In genomic region chr12:24738436-24738835, GRCh38 we compare ENCODE assay signal across 24 cellular contexts.
DNase-seq lines count a peak whose midpoint lies in the region; ATAC-seq and TF ChIP-seq lines count a peak whose summit lies in the region.
"Had no signal": no experiment of that assay in that cellular context is flagged by ENCODE, and none has a peak within 500 bp of the region (broad histone marks: within the 10 kb centered on the region; RNA-seq: fewer than 3 reads in every experiment).

No MANE protein-coding gene starts in this region.

- peak overlapping the region; percentile 5; the same call in 1 of the 2 replicates for H2AFZ ChIP-seq in DND-41 (ENCODE audit: low read depth, low read length)

- H3K27me3 Mint-ChIP-seq in endothelial cell (ENCODE audit: unreplicated experiment) (no peaks in the 10 kb centered on the region), nephron (ENCODE audit: low read depth) (no peaks in the 10 kb centered on the region), Caco-2 (ENCODE audit: insufficient read depth, unreplicated experiment) (no peaks in the 10 kb centered on the region)

- BruUV-seq in Caco-2 (replicated peaks; lab: Mats Ljungman, UMichigan): no TSS peak

- no peaks in the 10 kb centered on the region for H4K20me1 ChIP-seq in DND-41 (ENCODE audit: insufficient read depth, low read length)

- no peaks in the 10 kb centered on the region for H3K27me3 ChIP-seq in DND-41 (ENCODE audit: insufficient read depth, low read length, poor library complexity)
- H3K27me3 ChIP-seq in SJSA1 (replicated peaks): no peaks in the 10 kb centered on the region
- H3K27me3 ChIP-seq in Caco-2 (replicated peaks; ENCODE audit: control insufficient read depth, insufficient read depth, low read length): no peaks in the 10 kb centered on the region
- no peaks in the 10 kb centered on the region for H3K27me3 ChIP-seq in stomach

- TF ChIP-seq CTCF in DND-41 (IDR thresholded peaks at IDR 0.05; ENCODE audit: borderline replicate concordance, extremely low read depth, low read length, poor library complexity, severe bottlenecking) (no peak), endothelial cell (IDR thresholded peaks at IDR 0.05; ENCODE audit: unreplicated experiment) (no peak), nephron (IDR thresholded peaks at IDR 0.05; ENCODE audit: unreplicated experiment in 3 of 3) (no peak), Caco-2 (IDR thresholded peaks at IDR 0.05; ENCODE audit: insufficient read depth in 1 of 2, low read depth in 1 of 2, low read length in 1 of 2, severe bottlenecking in 1 of 2, unreplicated experiment in 1 of 2) (no peak), stomach (IDR thresholded peaks at IDR 0.05) (no peak)

- no peak overlapping the region for H3K4me2 ChIP-seq in DND-41 (ENCODE audit: insufficient read depth, low read length)

- intact Hi-C loops in Caco-2 (cut with micrococcal nuclease; ENCODE audit: unreplicated experiment) (no loop called here), stomach (cut with DNase I; ENCODE audit: low total_unique reads) (no loop called here)

- CTCF ChIA-PET in Caco-2 (lab: Charles Lee): no interaction called here

- H3K4me1 ChIP-seq in DND-41 (ENCODE audit: insufficient read depth, low read length): peaks cover 52% of the 10 kb centered on the region
- H3K4me1 ChIP-seq in SJSA1 (replicated peaks): peaks cover 28% of the 10 kb centered on the region
- peaks cover 25% of the 10 kb centered on the region for H3K4me1 ChIP-seq in Caco-2
- H3K4me1 ChIP-seq in stomach: peaks cover 0 to 6% (median 0%) of the 10 kb centered on the region in 4 donors

- H3K9me3 Mint-ChIP-seq in endothelial cell (ENCODE audit: unreplicated experiment): no peaks in the 10 kb centered on the region
- no peaks in the 10 kb centered on the region for H3K9me3 Mint-ChIP-seq in nephron
- H3K9me3 Mint-ChIP-seq in Caco-2 (ENCODE audit: unreplicated experiment): peaks cover 8% of the 10 kb centered on the region
- H3K9me3 Mint-ChIP-seq: CD8-positive, alpha-beta T cell had no signal

- peak overlapping the region; percentile 59 for H3K27ac Mint-ChIP-seq in endothelial cell (ENCODE audit: unreplicated experiment)
- peak overlapping the region in 2 of 3 experiments; percentile 34 to 36 for H3K27ac Mint-ChIP-seq in nephron
- H3K27ac Mint-ChIP-seq in Caco-2 (ENCODE audit: unreplicated experiment): no peak overlapping the region
- H3K27ac Mint-ChIP-seq: CD8-positive, alpha-beta T cell had no signal

- H3K36me3 ChIP-seq in DND-41 (ENCODE audit: insufficient read depth, low read length) (no peaks in the 10 kb centered on the region), SJSA1 (no peaks in the 10 kb centered on the region), Caco-2 (ENCODE audit: control insufficient read depth, insufficient read depth, low read length) (no peaks in the 10 kb centered on the region), stomach (no peaks in the 10 kb centered on the region)

- no peak overlapping the region for H3K9ac ChIP-seq in DND-41 (ENCODE audit: low read depth, low read length)

- 38 to 69% (median 49%) methylated on average over 2 of the region's 2 CpGs for WGBS in stomach, 5 donors

- DNase-seq in DND-41 (no peak), SJSA1 (ENCODE audit: low read depth in 1 of 2, low spot score in 2 of 2) (peak in 1 of 2 experiments; percentile 59), endothelial cell (ENCODE audit: low spot score) (no peak), amygdala (lab: John Stamatoyannopoulos, UW) (no peak), Caco-2 (no peak), stomach (no peak)
- DNase-seq: AML-193; C1 segment of cervical spinal cord; Calu3; CD8-positive, alpha-beta T cell; DMS153; GF-D8; Kasumi-1; MM.1S; NCI-H1048; NCI-H1417 treated with DMSO at 0.1 percent for 48 hours; NCI-H187; NCI-H2107; NCI-H446 treated with DMSO at 0.1 percent for 48 hours; NCI-H526 treated with DMSO at 0.1 percent for 48 hours; Right ventricle myocardium superior had no signal

- H3K4me1 Mint-ChIP-seq in endothelial cell (ENCODE audit: unreplicated experiment): peaks cover 31% of the 10 kb centered on the region
- no peaks in the 10 kb centered on the region for H3K4me1 Mint-ChIP-seq in nephron
- peaks cover 15% of the 10 kb centered on the region for H3K4me1 Mint-ChIP-seq in Caco-2 (ENCODE audit: low read depth, unreplicated experiment)

- H3K79me2 ChIP-seq in DND-41 (ENCODE audit: insufficient read depth, low read length): no peaks in the 10 kb centered on the region

- no peak for TF ChIP-seq EP300 in stomach (IDR thresholded peaks at IDR 0.05)

- no peaks in the 10 kb centered on the region for H3K36me3 Mint-ChIP-seq in endothelial cell (ENCODE audit: low read depth, unreplicated experiment)
- H3K36me3 Mint-ChIP-seq in nephron (ENCODE audit: low read depth): no peaks in the 10 kb centered on the region
- H3K36me3 Mint-ChIP-seq in Caco-2 (ENCODE audit: insufficient read depth, unreplicated experiment): no peaks in the 10 kb centered on the region
- H3K36me3 Mint-ChIP-seq: CD8-positive, alpha-beta T cell had no signal

- POLR2A ChIA-PET in Caco-2 (lab: Charles Lee): no interaction called here

- H3K4me3 ChIP-seq in DND-41 (ENCODE audit: low read depth in 1 of 2, low read length in 2 of 2) (no peak overlapping the region), SJSA1 (no peak overlapping the region), Caco-2 (ENCODE audit: low read depth, low read length) (no peak overlapping the region), stomach (no peak overlapping the region)

- peak overlapping the region; percentile 12; the same call in 1 of the 2 replicates for H3K27ac ChIP-seq in DND-41 (ENCODE audit: low read length)
- H3K27ac ChIP-seq in SJSA1: peak overlapping the region; percentile 32; the same call in 1 of the 2 replicates
- no peak overlapping the region for H3K27ac ChIP-seq in stomach
- H3K27ac ChIP-seq: 22Rv1 had no signal

- TF ChIP-seq POLR2A in stomach (IDR thresholded peaks at IDR 0.05): no peak

- no peaks in the 10 kb centered on the region for H3K9me3 ChIP-seq in DND-41 (ENCODE audit: insufficient read depth, low read length, severe bottlenecking)
- H3K9me3 ChIP-seq in SJSA1 (replicated peaks): no peaks in the 10 kb centered on the region
- no peaks in the 10 kb centered on the region for H3K9me3 ChIP-seq in Caco-2
- H3K9me3 ChIP-seq in stomach: no peaks in the 10 kb centered on the region

- ATAC-seq in DND-41 (ENCODE audit: insufficient read depth, low read depth) (no peak), GM18907 (IDR thresholded peaks at IDR 0.05; ENCODE audit: unreplicated experiment) (no peak)
- ATAC-seq: CD8-positive, alpha-beta T cell had no signal

- H3K4me3 Mint-ChIP-seq in endothelial cell (ENCODE audit: unreplicated experiment) (no peak overlapping the region), nephron (no peak overlapping the region), Caco-2 (ENCODE audit: unreplicated experiment) (no peak overlapping the region)
- H3K4me3 Mint-ChIP-seq: CD8-positive, alpha-beta T cell had no signal

Comparison
In these comparisons a context has a peak if more than half of its experiments do, and no peak if none do; other contexts are left out.
1. H3K27ac ChIP-seq: peak in DND-41 (single experiment) and SJSA1 (single experiment); none in stomach (0 of 5).